In the genomic region with DNA sequence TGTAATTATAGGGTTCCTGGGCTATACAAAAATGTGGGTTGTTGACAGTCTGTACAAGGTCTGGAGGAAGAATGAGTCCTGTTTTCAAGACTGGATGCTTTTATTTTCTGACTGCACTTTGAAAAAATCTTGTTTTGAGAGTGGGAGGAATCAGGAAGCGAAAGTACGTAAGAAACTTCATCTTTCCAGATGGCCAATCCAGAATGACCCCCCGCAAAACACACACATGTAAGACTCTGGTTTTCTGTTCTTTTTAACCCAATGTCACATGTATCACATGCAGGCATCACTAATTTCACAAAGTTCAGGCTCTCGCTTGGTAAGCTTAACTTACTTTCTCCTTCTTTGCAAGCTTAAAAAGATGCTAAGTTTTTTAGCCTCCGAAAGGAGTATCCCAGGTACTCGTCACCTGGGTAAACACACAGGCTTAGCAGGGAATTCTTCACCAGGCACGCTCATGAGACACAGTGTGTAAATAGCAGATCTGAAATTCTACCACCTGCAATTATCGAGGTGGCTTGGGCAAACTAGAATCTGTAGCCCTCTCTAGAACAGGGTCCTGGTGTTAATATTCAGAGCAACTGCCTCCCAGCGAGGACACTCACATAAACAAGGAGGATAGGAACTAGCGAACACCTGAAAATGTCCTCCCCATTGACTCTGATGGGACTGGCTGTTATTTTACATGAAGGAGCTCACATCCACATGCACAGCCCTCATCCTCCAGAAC, we compare ENCODE assay signal across 11 cellular contexts.
DNase-seq lines count a peak whose midpoint lies in the region; ATAC-seq, FAIRE-seq and TF ChIP-seq lines count a peak whose summit lies in the region.
"Had no signal": no experiment of that assay in that cellular context is flagged by ENCODE, and none has a peak within 500 bp of the region (broad histone marks: within the 10 kb centered on the region; RNA-seq: fewer than 3 reads in every experiment).

No MANE protein-coding gene starts in this region.

- H3K4me2 ChIP-seq in OCI-LY3 (ENCODE audit: low read length), result peak overlapping the region; percentile 56

- H3K36me3 Mint-ChIP-seq in CD8-positive, alpha-beta T cell, result no peaks in the 10 kb centered on the region

- peak overlapping the region; percentile 22 for H3K4me3 ChIP-seq in OCI-LY3 (ENCODE audit: low read length)
- H3K4me3 ChIP-seq in CD8-positive, alpha-beta T cell (ENCODE audit: low read depth, low read length), result no peak overlapping the region

- POLR2A ChIA-PET in CD8-positive, alpha-beta T cell (lab: Charles Lee), result no interaction called here

- ATAC-seq in GM19438 (IDR thresholded peaks at IDR 0.05; ENCODE audit: low read depth, unreplicated experiment) (peak; percentile 38), HG03025 (IDR thresholded peaks at IDR 0.05; ENCODE audit: low FRiP score, unreplicated experiment) (peak; percentile 33)
- no peak for ATAC-seq in CD8-positive, alpha-beta T cell

- peaks cover 3% of the 10 kb centered on the region for H3K4me1 Mint-ChIP-seq in CD8-positive, alpha-beta T cell (ENCODE audit: low read depth)

- no peaks in the 10 kb centered on the region for H3K27me3 ChIP-seq in OCI-LY3 (ENCODE audit: low read depth, low read length)
- H3K27me3 ChIP-seq in CD8-positive, alpha-beta T cell (ENCODE audit: insufficient read depth, low read length), result no peaks in the 10 kb centered on the region

- CTCF ChIA-PET in CD8-positive, alpha-beta T cell (lab: Charles Lee), result interaction anchor here (0.8 to 2.9 kb wide), 7 partner anchors 9 to 71 kb away, joined by 3 to 15 read pairs (median 4); no protein-coding TSS in a partner anchor

- H4K20me1 ChIP-seq in OCI-LY3 (ENCODE audit: insufficient read depth, low read length), result 0 out of 2 replicates have a peak, but pooled peaks cover 3% of the 10 kb centered on the region

- H3K27me3 Mint-ChIP-seq in CD8-positive, alpha-beta T cell (ENCODE audit: low read depth), result peaks cover 12% of the 10 kb centered on the region

- H3K4me1 ChIP-seq in OCI-LY3 (ENCODE audit: low read length), result peaks cover 16% of the 10 kb centered on the region
- H3K4me1 ChIP-seq in CD8-positive, alpha-beta T cell (ENCODE audit: insufficient read depth, low read length), result no peaks in the 10 kb centered on the region

- H3K9me3 ChIP-seq in OCI-LY3 (ENCODE audit: insufficient read depth, low read length), result no peaks in the 10 kb centered on the region
- H3K9me3 ChIP-seq in CD8-positive, alpha-beta T cell (ENCODE audit: low read length), result no peaks in the 10 kb centered on the region

- no peak overlapping the region for H3K4me3 Mint-ChIP-seq in CD8-positive, alpha-beta T cell
- H3K4me3 Mint-ChIP-seq: activated CD4-positive, alpha-beta T cell treated with anti-CD3 and anti-CD28 coated beads, Interleukin-2, amount 10 ng/mL, durations not matched to agents 24 days and 14 days; mesothelial cell of epicardium had no signal

- no peaks in the 10 kb centered on the region for H3K36me3 ChIP-seq in OCI-LY3 (replicated peaks; ENCODE audit: low read depth, low read length)
- no peaks in the 10 kb centered on the region for H3K36me3 ChIP-seq in CD8-positive, alpha-beta T cell (ENCODE audit: insufficient read depth, low read length)

- no peaks in the 10 kb centered on the region for H3K79me2 ChIP-seq in OCI-LY3 (ENCODE audit: low read length)

- DNase-seq in GM12892 (ENCODE audit: insufficient read length) (no peak), SKM-1 treated with dmso at 0.1 percent for 144 hours (lab: John Stamatoyannopoulos, UW; ENCODE audit: unreplicated experiment) (no peak), NCI-H524 (lab: John Stamatoyannopoulos, UW) (no peak), SHP77 (lab: John Stamatoyannopoulos, UW) (no peak)
- DNase-seq in CD8-positive, alpha-beta T cell, result no peak
- DNase-seq: NCI-H1105 had no signal

- no peak overlapping the region for H2AFZ ChIP-seq in OCI-LY3 (ENCODE audit: low read depth, low read length)

- no peak overlapping the region for H3K27ac ChIP-seq in OCI-LY3 (ENCODE audit: low read length)
- H3K27ac ChIP-seq in CD8-positive, alpha-beta T cell (ENCODE audit: low read depth, low read length), result no peak overlapping the region

- TF ChIP-seq POLR2A in GM12892 (IDR thresholded peaks at IDR 0.05; ENCODE audit: low read depth, low read length), result no peak

- FAIRE-seq in GM12892 (lab: Jason Lieb, UNC), result peak; percentile 44

- TF ChIP-seq CTCF in OCI-LY3 (IDR thresholded peaks at IDR 0.05; ENCODE audit: low read depth, low read length), result no peak
- TF ChIP-seq CTCF in CD8-positive, alpha-beta T cell (IDR thresholded peaks at IDR 0.05), result no peak

- intact Hi-C loops in CD8-positive, alpha-beta T cell (cut with DNase I, micrococcal nuclease), result loop anchor here in 1 of 2 experiments (5.0 kb wide), 1 partner anchor 688 kb away; no protein-coding TSS in a partner anchor

- no peak overlapping the region for H3K27ac Mint-ChIP-seq in CD8-positive, alpha-beta T cell
- H3K27ac Mint-ChIP-seq: activated CD4-positive, alpha-beta T cell treated with anti-CD3 and anti-CD28 coated beads, Interleukin-2, amount 10 ng/mL, durations not matched to agents 24 days and 14 days; mesothelial cell of epicardium had no signal

- no peaks in the 10 kb centered on the region for H3K9me3 Mint-ChIP-seq in CD8-positive, alpha-beta T cell
- H3K9me3 Mint-ChIP-seq: activated CD4-positive, alpha-beta T cell treated with anti-CD3 and anti-CD28 coated beads, Interleukin-2, amount 10 ng/mL, durations not matched to agents 24 days and 14 days; mesothelial cell of epicardium had no signal

- H3K9ac ChIP-seq in OCI-LY3 (ENCODE audit: low read length), result no peak overlapping the region
